In the genomic region with DNA sequence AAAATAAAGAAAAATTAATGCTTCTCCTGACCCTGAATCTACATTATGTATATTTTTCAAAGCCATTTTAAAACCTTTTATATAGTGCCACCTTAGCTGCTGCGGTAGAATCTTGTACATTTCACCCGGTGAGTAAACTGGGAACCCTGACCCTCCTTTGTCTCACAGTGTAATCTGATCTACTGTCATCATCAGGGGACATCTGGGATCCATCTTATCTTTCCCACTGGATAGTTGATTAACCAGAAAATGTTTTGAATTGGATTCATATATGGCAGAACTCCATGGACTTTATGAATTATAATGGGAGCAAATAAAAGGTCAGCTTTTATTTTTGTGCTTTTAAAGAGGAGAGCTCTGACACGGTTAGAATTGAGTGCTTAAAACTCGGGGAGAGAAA, we compare ENCODE assay signal across 17 cellular contexts.
DNase-seq lines count a peak whose midpoint lies in the region; ATAC-seq and TF ChIP-seq lines count a peak whose summit lies in the region.
"Had no signal": no experiment of that assay in that cellular context is flagged by ENCODE, and none has a peak within 500 bp of the region (broad histone marks: within the 10 kb centered on the region; RNA-seq: fewer than 3 reads in every experiment).

No MANE protein-coding gene starts in this region.

- H3K4me1 Mint-ChIP-seq in glutamatergic neuron (ENCODE audit: low read depth, unreplicated experiment) = peaks cover 8% of the 10 kb centered on the region

- H3K36me3 Mint-ChIP-seq in glutamatergic neuron (ENCODE audit: unreplicated experiment) = no peaks in the 10 kb centered on the region
- H3K36me3 Mint-ChIP-seq: brain had no signal

- no peak overlapping the region for H3K27ac ChIP-seq in psoas muscle
- H3K27ac ChIP-seq: SJCRH30, thyroid gland had no signal

- H3K27ac Mint-ChIP-seq in glutamatergic neuron (ENCODE audit: unreplicated experiment) = peak overlapping the region; percentile 76

- no peaks in the 10 kb centered on the region for H3K36me3 ChIP-seq in psoas muscle (ENCODE audit: insufficient read depth in 1 of 2, low read depth in 1 of 2)
- H3K36me3 ChIP-seq: SJCRH30, thyroid gland had no signal

- no peak for ATAC-seq in psoas muscle
- no peak for ATAC-seq in GM19351 (IDR thresholded peaks at IDR 0.05; ENCODE audit: unreplicated experiment)

- H3K4me1 ChIP-seq in psoas muscle = no peaks in the 10 kb centered on the region
- H3K4me1 ChIP-seq: SJCRH30 had no signal

- H3K4me3 ChIP-seq in psoas muscle = no peak overlapping the region
- H3K4me3 ChIP-seq: MG63, SJCRH30, thyroid gland had no signal

- TF ChIP-seq CTCF in glutamatergic neuron (IDR thresholded peaks at IDR 0.05; ENCODE audit: partially characterized antibody, unreplicated experiment) (no peak), psoas muscle (IDR thresholded peaks at IDR 0.05) (no peak)

- H3K27me3 Mint-ChIP-seq in glutamatergic neuron (ENCODE audit: unreplicated experiment) = no peaks in the 10 kb centered on the region
- H3K27me3 Mint-ChIP-seq: brain had no signal

- H3K27me3 ChIP-seq in psoas muscle (ENCODE audit: insufficient read depth in 3 of 3, low read length in 2 of 3) = no peaks in the 10 kb centered on the region
- H3K27me3 ChIP-seq: MG63, SJCRH30, thyroid gland had no signal

- H3K9me3 ChIP-seq in psoas muscle = no peaks in the 10 kb centered on the region
- H3K9me3 ChIP-seq: MG63, SJCRH30, thyroid gland had no signal

- no peaks in the 10 kb centered on the region for H3K9me3 Mint-ChIP-seq in glutamatergic neuron (ENCODE audit: unreplicated experiment)
- H3K9me3 Mint-ChIP-seq: brain had no signal

- H3K4me3 Mint-ChIP-seq in glutamatergic neuron (ENCODE audit: unreplicated experiment) = peak overlapping the region; percentile 20
- H3K4me3 Mint-ChIP-seq: brain had no signal

- DNase-seq in DMS153 (lab: John Stamatoyannopoulos, UW) (peak; percentile 59), NCI-H1092 treated with DMSO at 0.1 percent for 48 hours (lab: John Stamatoyannopoulos, UW) (peak; percentile 97), NCI-H748 treated with DMSO at 0.1 percent for 48 hours (lab: John Stamatoyannopoulos, UW) (peak; percentile 84), glutamatergic neuron (no peak), cerebellar nuclear complex (lab: John Stamatoyannopoulos, UW) (no peak), psoas muscle (no peak)
- DNase-seq in stimulated activated CD8-positive, alpha-beta memory T cell treated with anti-CD3 and anti-CD28 coated beads, Interleukin-4, amount 100 ng/mL, for 48 hours = no peak
- DNase-seq: activated gamma-delta T cell; Calu3; kidney glomerular epithelial cell; MG63; NK-92 treated with Interleukin-12 subunit alpha and Interleukin-12 subunit beta, amount 100 ng/mL, for 24 hours; stimulated activated CD4-positive, alpha-beta T cell treated with anti-CD3 and anti-CD28 coated beads, Interleukin-2, amount 100 ng/mL, for 24 hours; thyroid gland had no signal

- 26 to 35% (median 26%) methylated on average over 4 of the region's 4 CpGs for whole genome bisulfite sequencing in psoas muscle, 3 donors

- intact Hi-C loops in psoas muscle (cut with DNase I) = no loop called here

Comparison
In these comparisons a context has a peak if more than half of its experiments do, and no peak if none do; other contexts are left out.
1. DNase-seq: peak in DMS153 (single experiment), NCI-H1092 treated with DMSO at 0.1 percent for 48 hours (single experiment) and NCI-H748 treated with DMSO at 0.1 percent for 48 hours (single experiment); none in glutamatergic neuron (single experiment), cerebellar nuclear complex (0 of 2), stimulated activated CD8-positive, alpha-beta memory T cell treated with anti-CD3 and anti-CD28 coated beads, Interleukin-4, amount 100 ng/mL, for 48 hours (single experiment) and psoas muscle (0 of 2).